ENCODE assay signal across 1 cellular context in genomic region chr10:112835933-112836564, GRCh38.
TF ChIP-seq lines count a peak whose summit lies in the region.

No MANE protein-coding gene starts in this region.

TF ChIP-seq in HepG2, 621 proteins besides CTCF, POLR2A, EP300 and RAD21 (continued from another document and continues in another):
- TF ChIP-seq CREB3 (CRISPR knock-in tag; IDR thresholded peaks at IDR 0.05) (no peak), E2F2 (CRISPR knock-in tag; IDR thresholded peaks at IDR 0.05; ENCODE audit: borderline replicate concordance) (no peak), PHF21A (CRISPR knock-in tag; IDR thresholded peaks at IDR 0.05) (peak; percentile 64), ZBTB7A (CRISPR knock-in tag; IDR thresholded peaks at IDR 0.05) (no peak), ZNF414 (CRISPR knock-in tag; IDR thresholded peaks at IDR 0.05) (no peak), SIX4 (CRISPR knock-in tag; IDR thresholded peaks at IDR 0.05) (peak; percentile 32; the same call in 1 of the 2 replicates), RELA (CRISPR knock-in tag; IDR thresholded peaks at IDR 0.05) (no peak), SOX6 (IDR thresholded peaks at IDR 0.05) (no peak), SOX6 (CRISPR knock-in tag; IDR thresholded peaks at IDR 0.05) (0 out of 2 replicates have a peak, but pooled peaks have one; percentile 17), ZBTB43 (CRISPR knock-in tag; conservative IDR thresholded peaks at IDR 0.05) (0 out of 2 replicates have a peak, but pooled peaks have one; percentile 51), HNRNPUL1 (IDR thresholded peaks at IDR 0.05; ENCODE audit: low read depth, low read length) (no peak), ZNF7 (CRISPR knock-in tag; IDR thresholded peaks at IDR 0.05) (no peak), ZNF12 (CRISPR knock-in tag; IDR thresholded peaks at IDR 0.05) (no peak), ZNF616 (CRISPR knock-in tag; IDR thresholded peaks at IDR 0.05; ENCODE audit: low read depth) (no peak), ARNT (IDR thresholded peaks at IDR 0.05) (no peak), ZNF18 (CRISPR knock-in tag; IDR thresholded peaks at IDR 0.05; ENCODE audit: insufficient replicate concordance) (no peak), NFYC (CRISPR knock-in tag; IDR thresholded peaks at IDR 0.05) (peak; percentile 56; the same call in 1 of the 2 replicates), SIX1 (CRISPR knock-in tag; IDR thresholded peaks at IDR 0.05; ENCODE audit: borderline replicate concordance) (peak; percentile 65; the same call in 1 of the 2 replicates), RARA (CRISPR knock-in tag; IDR thresholded peaks at IDR 0.05) (0 out of 2 replicates have a peak, but pooled peaks have one; percentile 19), MTF2 (CRISPR knock-in tag; IDR thresholded peaks at IDR 0.05; ENCODE audit: borderline replicate concordance) (no peak), HOMEZ (CRISPR knock-in tag; IDR thresholded peaks at IDR 0.05; ENCODE audit: low read depth) (peak; percentile 77; the same call in 1 of the 2 replicates), NFE2L2 (IDR thresholded peaks at IDR 0.05; ENCODE audit: low read length) (no peak), TCF7 (IDR thresholded peaks at IDR 0.05; ENCODE audit: low read depth) (no peak; the same call in 1 of the 2 replicates), ZNF138 (CRISPR knock-in tag; IDR thresholded peaks at IDR 0.05; ENCODE audit: low read depth) (no peak), FUBP1 (CRISPR knock-in tag; IDR thresholded peaks at IDR 0.05; ENCODE audit: borderline replicate concordance) (no peak), GPBP1L1 (CRISPR knock-in tag; IDR thresholded peaks at IDR 0.05) (no peak), NFYB (CRISPR knock-in tag; IDR thresholded peaks at IDR 0.05) (peak; percentile 54; the same call in 1 of the 2 replicates), NR2F6 (IDR thresholded peaks at IDR 0.05) (no peak), NR2F6 (CRISPR knock-in tag; IDR thresholded peaks at IDR 0.05) (peak; percentile 12; the same call in 1 of the 2 replicates), LBX2 (CRISPR knock-in tag; IDR thresholded peaks at IDR 0.05; ENCODE audit: borderline replicate concordance) (no peak), FOXC1 (CRISPR knock-in tag; IDR thresholded peaks at IDR 0.05; ENCODE audit: borderline replicate concordance) (no peak), FOXA1 (IDR thresholded peaks at IDR 0.05) (no peak), FOXA1 (CRISPR knock-in tag; IDR thresholded peaks at IDR 0.05) (0 out of 2 replicates have a peak, but pooled peaks have one; percentile 35), ARID5B (CRISPR knock-in tag; IDR thresholded peaks at IDR 0.05) (no peak), HCFC1 (IDR thresholded peaks at IDR 0.05; ENCODE audit: low read depth, low read length) (no peak), ZNF432 (CRISPR knock-in tag; IDR thresholded peaks at IDR 0.05; ENCODE audit: borderline replicate concordance) (no peak), POGZ (CRISPR knock-in tag; IDR thresholded peaks at IDR 0.05) (peak; percentile 81), ZNF510 (CRISPR knock-in tag; IDR thresholded peaks at IDR 0.05; ENCODE audit: low read depth) (no peak), ZNF207 (IDR thresholded peaks at IDR 0.05; ENCODE audit: borderline replicate concordance) (no peak), GATA4 (IDR thresholded peaks at IDR 0.05; ENCODE audit: borderline replicate concordance, low read depth) (no peak), MED1 (CRISPR knock-in tag; IDR thresholded peaks at IDR 0.05) (peak; percentile 57), ZNF552 (CRISPR knock-in tag; IDR thresholded peaks at IDR 0.05; ENCODE audit: borderline replicate concordance) (no peak), ZBTB3 (CRISPR knock-in tag; IDR thresholded peaks at IDR 0.05; ENCODE audit: borderline replicate concordance, low read depth) (no peak), HNF1B (CRISPR knock-in tag; IDR thresholded peaks at IDR 0.05) (0 out of 2 replicates have a peak, but pooled peaks have one; percentile 21), ZNF557 (CRISPR knock-in tag; IDR thresholded peaks at IDR 0.05) (no peak), FOXJ3 (CRISPR knock-in tag; IDR thresholded peaks at IDR 0.05; ENCODE audit: borderline replicate concordance) (0 out of 2 replicates have a peak, but pooled peaks have one; percentile 36), ZZZ3 (CRISPR knock-in tag; IDR thresholded peaks at IDR 0.05; ENCODE audit: borderline replicate concordance) (no peak), ZMYM4 (CRISPR knock-in tag; IDR thresholded peaks at IDR 0.05) (peak; percentile 83), ATM (IDR thresholded peaks at IDR 0.05; ENCODE audit: borderline replicate concordance) (no peak), ZMYM2 (CRISPR knock-in tag; IDR thresholded peaks at IDR 0.05) (no peak), ZBTB38 (CRISPR knock-in tag; IDR thresholded peaks at IDR 0.05) (peak; percentile 47; the same call in 1 of the 2 replicates), MAX (IDR thresholded peaks at IDR 0.05) (peak; percentile 53; the same call in 1 of the 2 replicates), CENPX (CRISPR knock-in tag; IDR thresholded peaks at IDR 0.05) (no peak)
